In genomic region chr1:221782461-221782860, GRCh38 we compare ENCODE assay signal across 17 cellular contexts. TPM values are rescaled to one million over a fixed set of nuclear protein-coding genes. Genes with fewer than 3 reads are reported as not detected.
DNase-seq lines count a peak whose midpoint lies in the region; ATAC-seq lines count a peak whose summit lies in the region.
"Had no signal": no experiment of that assay in that cellular context is flagged by ENCODE, and none has a peak within 500 bp of the region (broad histone marks: within the 10 kb centered on the region; RNA-seq: fewer than 3 reads in every experiment).

No MANE protein-coding gene starts in this region.

- DNase-seq in T-helper 1 cell (no peak), M059J (ENCODE audit: low read depth) (peak; percentile 29), adipocyte (ENCODE audit: low read depth) (peak; percentile 5), SJCRH30 (no peak), HUDEP-2 (lab: John Stamatoyannopoulos, UW; ENCODE audit: unreplicated experiment in 76 of 76) (no peak)
- DNase-seq in natural killer cell treated with Interleukin-12 subunit alpha and Interleukin-12 subunit beta and Interleukin-15 and Interleukin-18, amount 100 ng/mL, for 72 hours (ENCODE audit: low spot score): no peak
- DNase-seq: 8988T; aorta; CD4-positive, alpha-beta memory T cell; DMS79 treated with DMSO at 0.1 percent for 48 hours; Kasumi-1; left ventricle myocardium inferior; NCI-H1436; small intestine had no signal

- H3K4me3 ChIP-seq in adipocyte (ENCODE audit: low read length) (no peak overlapping the region), SJCRH30 (no peak overlapping the region)
- H3K4me3 ChIP-seq: left ventricle myocardium inferior had no signal

- H3K9me3 ChIP-seq in adipocyte (ENCODE audit: control insufficient read depth, low read length) (no peaks in the 10 kb centered on the region), SJCRH30 (replicated peaks) (0 out of 2 replicates have a peak, but pooled peaks cover 4% of the 10 kb centered on the region)
- H3K9me3 ChIP-seq: left ventricle myocardium inferior had no signal

- H3K4me1 ChIP-seq in adipocyte (ENCODE audit: control insufficient read depth, insufficient read depth, low read length) (peaks cover 35% of the 10 kb centered on the region), SJCRH30 (no peaks in the 10 kb centered on the region)
- H3K4me1 ChIP-seq: left ventricle myocardium inferior had no signal

- peak overlapping the region; percentile 73 for H3K27ac Mint-ChIP-seq in T-helper 1 cell treated with Interleukin-12 subunit alpha and Interleukin-12 subunit beta and Interleukin-4 antibody, amounts not matched to agents 30 μg/mL and 1 μg/mL, for 36 hours
- peak overlapping the region; percentile 77 to 82 for H3K27ac Mint-ChIP-seq in natural killer cell treated with Interleukin-12 subunit alpha and Interleukin-12 subunit beta and Interleukin-15 and Interleukin-18, amount 100 ng/mL, for 72 hours
- H3K27ac Mint-ChIP-seq: type B pancreatic cell had no signal

- H3K9ac ChIP-seq in adipocyte (ENCODE audit: low read length): no peak overlapping the region

- H3K9me3 Mint-ChIP-seq in T-helper 1 cell treated with Interleukin-12 subunit alpha and Interleukin-12 subunit beta and Interleukin-4 antibody, amounts not matched to agents 30 μg/mL and 1 μg/mL, for 36 hours: no peaks in the 10 kb centered on the region
- H3K9me3 Mint-ChIP-seq in natural killer cell treated with Interleukin-12 subunit alpha and Interleukin-12 subunit beta and Interleukin-15 and Interleukin-18, amount 100 ng/mL, for 72 hours: no peaks in the 10 kb centered on the region
- H3K9me3 Mint-ChIP-seq: CD4-positive, alpha-beta memory T cell; type B pancreatic cell had no signal

- H3K4me3 Mint-ChIP-seq in T-helper 1 cell treated with Interleukin-12 subunit alpha and Interleukin-12 subunit beta and Interleukin-4 antibody, amounts not matched to agents 30 μg/mL and 1 μg/mL, for 36 hours: peak overlapping the region; percentile 58
- H3K4me3 Mint-ChIP-seq in natural killer cell treated with Interleukin-12 subunit alpha and Interleukin-12 subunit beta and Interleukin-15 and Interleukin-18, amount 100 ng/mL, for 72 hours: peak overlapping the region; percentile 90
- H3K4me3 Mint-ChIP-seq: type B pancreatic cell had no signal

- peaks cover 71% of the 10 kb centered on the region for H3K4me1 Mint-ChIP-seq in T-helper 1 cell treated with Interleukin-12 subunit alpha and Interleukin-12 subunit beta and Interleukin-4 antibody, amounts not matched to agents 30 μg/mL and 1 μg/mL, for 36 hours (ENCODE audit: low read depth)
- H3K4me1 Mint-ChIP-seq in natural killer cell treated with Interleukin-12 subunit alpha and Interleukin-12 subunit beta and Interleukin-15 and Interleukin-18, amount 100 ng/mL, for 72 hours (ENCODE audit: low read depth in 2 of 2): peaks cover 67 to 71% of the 10 kb centered on the region in 2 donors

- no peak for ATAC-seq in natural killer cell treated with Interleukin-12 subunit alpha and Interleukin-12 subunit beta and Interleukin-15 and Interleukin-18, amount 100 ng/mL, for 72 hours
- ATAC-seq in HG03432 (IDR thresholded peaks at IDR 0.05; ENCODE audit: unreplicated experiment): no peak

- H3K27me3 Mint-ChIP-seq in T-helper 1 cell treated with Interleukin-12 subunit alpha and Interleukin-12 subunit beta and Interleukin-4 antibody, amounts not matched to agents 30 μg/mL and 1 μg/mL, for 36 hours (ENCODE audit: low read depth): peaks cover 3% of the 10 kb centered on the region
- H3K27me3 Mint-ChIP-seq in natural killer cell treated with Interleukin-12 subunit alpha and Interleukin-12 subunit beta and Interleukin-15 and Interleukin-18, amount 100 ng/mL, for 72 hours: no peaks in the 10 kb centered on the region
- H3K27me3 Mint-ChIP-seq: CD4-positive, alpha-beta memory T cell had no signal

- peaks cover 7% of the 10 kb centered on the region for H3K36me3 Mint-ChIP-seq in T-helper 1 cell treated with Interleukin-12 subunit alpha and Interleukin-12 subunit beta and Interleukin-4 antibody, amounts not matched to agents 30 μg/mL and 1 μg/mL, for 36 hours (ENCODE audit: low read depth)
- no peaks in the 10 kb centered on the region for H3K36me3 Mint-ChIP-seq in natural killer cell treated with Interleukin-12 subunit alpha and Interleukin-12 subunit beta and Interleukin-15 and Interleukin-18, amount 100 ng/mL, for 72 hours
- H3K36me3 Mint-ChIP-seq: CD4-positive, alpha-beta memory T cell; type B pancreatic cell had no signal

- H3K27me3 ChIP-seq in adipocyte (replicated peaks; ENCODE audit: control insufficient read depth, insufficient read depth, low read length): no peaks in the 10 kb centered on the region
- peaks cover 5% of the 10 kb centered on the region; the same call in 1 of the 2 replicates for H3K27me3 ChIP-seq in SJCRH30

- H3K27ac ChIP-seq in SJCRH30: no peak overlapping the region
- H3K27ac ChIP-seq: left ventricle myocardium inferior had no signal

- no peaks in the 10 kb centered on the region for H3K36me3 ChIP-seq in adipocyte (ENCODE audit: control insufficient read depth, insufficient read depth, low read length, severe bottlenecking)
- no peaks in the 10 kb centered on the region for H3K36me3 ChIP-seq in SJCRH30
- H3K36me3 ChIP-seq: left ventricle myocardium inferior had no signal

RNA-seq across cellular contexts. Expression of gene DUSP10, which starts 40.6 kb away (rescaled TPM):
- 44.3 and 51.8 TPM in 2 replicates for total RNA-seq in M059J (2014; rRNA removed; shearing (Covaris generic))
- total RNA-seq in natural killer cell treated with Interleukin-12 subunit alpha and Interleukin-12 subunit beta and Interleukin-15 and Interleukin-18, amount 100 ng/mL, for 72 hours: 10 to 100 TPM; 43.3 to 85.2 TPM
- 11.4 and 12.1 TPM in 2 replicates for total RNA-seq in SJCRH30 (2014; rRNA removed; shearing (Covaris generic))

Comparison
In these comparisons a context has a peak if more than half of its experiments do, and no peak if none do; other contexts are left out.
1. DNase-seq: peak in M059J (single experiment) and adipocyte (single experiment); none in T-helper 1 cell (0 of 5), natural killer cell treated with Interleukin-12 subunit alpha and Interleukin-12 subunit beta and Interleukin-15 and Interleukin-18, amount 100 ng/mL, for 72 hours (single experiment), SJCRH30 (0 of 2) and HUDEP-2 (0 of 76).